In genomic region chr1:41607810-41608209, GRCh38 we compare ENCODE assay signal across 17 cellular contexts.
DNase-seq lines count a peak whose midpoint lies in the region; ATAC-seq and TF ChIP-seq lines count a peak whose summit lies in the region.
"Had no signal": no experiment of that assay in that cellular context is flagged by ENCODE, and none has a peak within 500 bp of the region (broad histone marks: within the 10 kb centered on the region; RNA-seq: fewer than 3 reads in every experiment).

No MANE protein-coding gene starts in this region.

- peaks cover 11 to 19% of the 10 kb centered on the region in 2 experiments; a peak in 2 of 4 replicates for H3K79me1 ChIP-seq in IMR-90 (ENCODE audit: low read depth in 1 of 2, low read length in 2 of 2)

- no peaks in the 10 kb centered on the region for H3K27me3 Mint-ChIP-seq in activated T-helper 1 cell treated with anti-CD3 and anti-CD28 coated beads, Interleukin-12 subunit alpha, Interleukin-12 subunit beta, Interleukin-2, Interleukin-4 antibody, amounts not matched to agents 30 ng/mL and 10 ng/mL and 1 ng/mL, durations not matched to agents 14 hours and 24 hours and 36 hours (ENCODE audit: insufficient read depth)
- H3K27me3 Mint-ChIP-seq in endodermal cell (ENCODE audit: insufficient read depth), result no peaks in the 10 kb centered on the region
- H3K27me3 Mint-ChIP-seq: CD4-positive, alpha-beta memory T cell had no signal

- H3K36me3 ChIP-seq in IMR-90 (ENCODE audit: control insufficient read depth, insufficient read depth, low read length) (no peaks in the 10 kb centered on the region), endodermal cell (ENCODE audit: control insufficient read depth, insufficient read depth, low read length) (no peaks in the 10 kb centered on the region)
- H3K36me3 ChIP-seq: BE2C, Peyer's patch had no signal

- H2BK15ac ChIP-seq in IMR-90 (ENCODE audit: low read depth, low read length), result no peak overlapping the region

- peak overlapping the region; percentile 44 for H2AK9ac ChIP-seq in IMR-90 (replicated peaks; ENCODE audit: low read depth, low read length, poor library complexity)

- WGBS in IMR-90 (ENCODE audit: extremely low coverage in 2 of 2, insufficient read length in 1 of 2), 2 experiments, result no CpG with 5 or more reads among the region's 5 CpGs
- 77 to 100% methylated on average over 2 to 5 of the region's 5 CpGs for WGBS in endodermal cell (ENCODE audit: insufficient coverage in 1 of 2, insufficient read length in 1 of 2), 2 experiments

- H2BK120ac ChIP-seq in IMR-90 (ENCODE audit: low read depth, low read length), result no peak overlapping the region

- ATAC-seq in IMR-90 (ENCODE audit: low read depth) (no peak), HG03469 (IDR thresholded peaks at IDR 0.05; ENCODE audit: unreplicated experiment) (no peak)
- ATAC-seq in stimulated activated effector memory CD8-positive, alpha-beta T cell treated with anti-CD3 and anti-CD28 coated beads, Interleukin-12 subunit alpha, Interleukin-12 subunit beta, amount 100 ng/mL, for 72 hours, result no peak

- POLR2A ChIA-PET in IMR-90 (lab: Charles Lee; ENCODE audit: unreplicated experiment), result no interaction called here

- H4K91ac ChIP-seq in IMR-90 (ENCODE audit: insufficient read depth, low read depth, low read length), result no peak overlapping the region

- H2AK5ac ChIP-seq in IMR-90 (ENCODE audit: low read depth, low read length), result no peak overlapping the region

- no peak overlapping the region for H3K9ac ChIP-seq in IMR-90 (ENCODE audit: low read depth, low read length)
- no peak overlapping the region for H3K9ac ChIP-seq in endodermal cell (ENCODE audit: extremely low read depth, low read length, poor library complexity, severe bottlenecking)

- intact Hi-C loops in IMR-90 (cut with micrococcal nuclease), result no loop called here
- intact Hi-C loops in activated T-helper 1 cell treated with anti-CD3 and anti-CD28 coated beads, Interleukin-12 subunit alpha, Interleukin-12 subunit beta, Interleukin-2, Interleukin-4 antibody, amounts not matched to agents 30 ng/mL and 10 ng/mL and 1 ng/mL, durations not matched to agents 14 hours and 24 hours and 36 hours (cut with micrococcal nuclease), result loop anchor here (1.0 to 2.0 kb wide), 2 partner anchors 8 to 31 kb away; no protein-coding TSS in a partner anchor

- no peak for TF ChIP-seq RAD21 in IMR-90 (IDR thresholded peaks at IDR 0.05; ENCODE audit: low read length)

- no peaks in the 10 kb centered on the region for H3K9me3 Mint-ChIP-seq in activated T-helper 1 cell treated with anti-CD3 and anti-CD28 coated beads, Interleukin-12 subunit alpha, Interleukin-12 subunit beta, Interleukin-2, Interleukin-4 antibody, amounts not matched to agents 30 ng/mL and 10 ng/mL and 1 ng/mL, durations not matched to agents 14 hours and 24 hours and 36 hours
- no peaks in the 10 kb centered on the region for H3K9me3 Mint-ChIP-seq in endodermal cell
- H3K9me3 Mint-ChIP-seq in stimulated activated effector memory CD8-positive, alpha-beta T cell treated with anti-CD3 and anti-CD28 coated beads, Interleukin-12 subunit alpha, Interleukin-12 subunit beta, amount 100 ng/mL, for 72 hours, result no peaks in the 10 kb centered on the region
- H3K9me3 Mint-ChIP-seq: H9 had no signal

- H4K20me1 ChIP-seq in IMR-90 (ENCODE audit: insufficient read depth, low read length), result no peaks in the 10 kb centered on the region; the same call in 1 of the 2 replicates

- no TSS peak for BruUV-seq in IMR-90 (replicated peaks; lab: Mats Ljungman, UMichigan)

- no peak for TF ChIP-seq POLR2A in IMR-90 (IDR thresholded peaks at IDR 0.05; ENCODE audit: low read depth, low read length)

- 0 out of 2 replicates have a peak, but pooled peaks cover 6% of the 10 kb centered on the region for H3K9me1 ChIP-seq in IMR-90 (ENCODE audit: insufficient read depth, low read length)

- no peaks in the 10 kb centered on the region for H3K27me3 ChIP-seq in IMR-90 (ENCODE audit: control insufficient read depth, insufficient read depth, low read length)
- no peaks in the 10 kb centered on the region for H3K27me3 ChIP-seq in endodermal cell (ENCODE audit: control insufficient read depth, insufficient read depth, low read length, poor library complexity, severe bottlenecking)
- H3K27me3 ChIP-seq: BE2C, Peyer's patch had no signal

- H3K4me3 ChIP-seq in IMR-90 (ENCODE audit: insufficient read depth, low read depth, low read length), result no peak overlapping the region
- H3K4me3 ChIP-seq in endodermal cell (ENCODE audit: low read length), result no peak overlapping the region
- H3K4me3 ChIP-seq: Peyer's patch had no signal

- no peak overlapping the region for H4K8ac ChIP-seq in IMR-90 (ENCODE audit: low read depth in 2 of 2, low read length in 2 of 2)

- no peak overlapping the region for H3K23ac ChIP-seq in IMR-90 (ENCODE audit: low read depth, low read length)

- H3K14ac ChIP-seq in IMR-90 (replicated peaks; ENCODE audit: low read depth, low read length), result no peak overlapping the region

- CTCF ChIA-PET in IMR-90 (lab: Yijun Ruan, JAX), result no interaction called here

- H4K5ac ChIP-seq in IMR-90 (ENCODE audit: low read depth, low read length), result no peak overlapping the region

- H2BK20ac ChIP-seq in IMR-90 (ENCODE audit: low read depth, low read length), result no peak overlapping the region

- H3K27ac Mint-ChIP-seq in activated T-helper 1 cell treated with anti-CD3 and anti-CD28 coated beads, Interleukin-12 subunit alpha, Interleukin-12 subunit beta, Interleukin-2, Interleukin-4 antibody, amounts not matched to agents 30 ng/mL and 10 ng/mL and 1 ng/mL, durations not matched to agents 14 hours and 24 hours and 36 hours, result peak overlapping the region; percentile 65
- H3K27ac Mint-ChIP-seq in endodermal cell, result no peak overlapping the region
- H3K27ac Mint-ChIP-seq in stimulated activated effector memory CD8-positive, alpha-beta T cell treated with anti-CD3 and anti-CD28 coated beads, Interleukin-12 subunit alpha, Interleukin-12 subunit beta, amount 100 ng/mL, for 72 hours, result peak overlapping the region; percentile 35
- H3K27ac Mint-ChIP-seq: CD4-positive, alpha-beta memory T cell; H9 had no signal

- dilution Hi-C loops in IMR-90 (cut with HindIII; ENCODE audit: low sequenced_read_pairs, unreplicated experiment), result no loop called here

- H3K9me3 ChIP-seq in IMR-90 (ENCODE audit: control insufficient read depth, insufficient read depth, low read length), result no peaks in the 10 kb centered on the region; the same call in 1 of the 2 replicates
- H3K9me3 ChIP-seq in endodermal cell (ENCODE audit: control insufficient read depth, low read length), result no peaks in the 10 kb centered on the region
- H3K9me3 ChIP-seq: BE2C, Peyer's patch had no signal

- H2BK5ac ChIP-seq in IMR-90 (ENCODE audit: low read depth, low read length, poor library complexity, severe bottlenecking), result no peak overlapping the region

- H3K4me2 ChIP-seq in IMR-90 (ENCODE audit: low read depth, low read length), result no peak overlapping the region

- H3K27ac ChIP-seq in IMR-90 (ENCODE audit: insufficient read depth, low read length), result no peak overlapping the region
- no peak overlapping the region for H3K27ac ChIP-seq in endodermal cell (ENCODE audit: low read depth, low read length)
- H3K27ac ChIP-seq: Peyer's patch had no signal

- no peak for TF ChIP-seq CTCF in IMR-90 (conservative IDR thresholded peaks at IDR 0.05; ENCODE audit: low read depth, low read length)
- no peak for TF ChIP-seq CTCF in endodermal cell (conservative IDR thresholded peaks at IDR 0.05)

- H3K4me1 Mint-ChIP-seq in activated T-helper 1 cell treated with anti-CD3 and anti-CD28 coated beads, Interleukin-12 subunit alpha, Interleukin-12 subunit beta, Interleukin-2, Interleukin-4 antibody, amounts not matched to agents 30 ng/mL and 10 ng/mL and 1 ng/mL, durations not matched to agents 14 hours and 24 hours and 36 hours (ENCODE audit: low read depth), result peaks cover 52% of the 10 kb centered on the region
- H3K4me1 Mint-ChIP-seq in endodermal cell, result no peaks in the 10 kb centered on the region
- H3K4me1 Mint-ChIP-seq in stimulated activated effector memory CD8-positive, alpha-beta T cell treated with anti-CD3 and anti-CD28 coated beads, Interleukin-12 subunit alpha, Interleukin-12 subunit beta, amount 100 ng/mL, for 72 hours, result peaks cover 40% of the 10 kb centered on the region

- peaks cover 54% of the 10 kb centered on the region for H3K36me3 Mint-ChIP-seq in activated T-helper 1 cell treated with anti-CD3 and anti-CD28 coated beads, Interleukin-12 subunit alpha, Interleukin-12 subunit beta, Interleukin-2, Interleukin-4 antibody, amounts not matched to agents 30 ng/mL and 10 ng/mL and 1 ng/mL, durations not matched to agents 14 hours and 24 hours and 36 hours (ENCODE audit: low read depth)
- H3K36me3 Mint-ChIP-seq in endodermal cell (ENCODE audit: low read depth), result no peaks in the 10 kb centered on the region
- peaks cover 11% of the 10 kb centered on the region for H3K36me3 Mint-ChIP-seq in stimulated activated effector memory CD8-positive, alpha-beta T cell treated with anti-CD3 and anti-CD28 coated beads, Interleukin-12 subunit alpha, Interleukin-12 subunit beta, amount 100 ng/mL, for 72 hours

- peak overlapping the region; percentile 22; the same call in 1 of the 2 replicates for H3K4ac ChIP-seq in IMR-90 (ENCODE audit: low read depth, low read length)

- DNase-seq in IMR-90 (no peak), endodermal cell (peak; percentile 16), glomerular visceral epithelial cell (ENCODE audit: extremely low spot score) (no peak)
- no peak for DNase-seq in activated T-helper 1 cell treated with anti-CD3 and anti-CD28 coated beads, Interleukin-12 subunit alpha, Interleukin-12 subunit beta, Interleukin-2, Interleukin-4 antibody, amounts not matched to agents 30 ng/mL and 10 ng/mL and 1 ng/mL, durations not matched to agents 14 hours and 24 hours and 36 hours (ENCODE audit: low spot score)
- DNase-seq in stimulated activated effector memory CD8-positive, alpha-beta T cell treated with anti-CD3 and anti-CD28 coated beads, Interleukin-12 subunit alpha, Interleukin-12 subunit beta, amount 100 ng/mL, for 72 hours (ENCODE audit: low spot score in 2 of 2), result no peak
- DNase-seq in stimulated activated CD4-positive, alpha-beta T cell treated with anti-CD3 and anti-CD28 coated beads, Interleukin-1b, Interleukin-23, amount 100 ng/mL, for 48 hours, result no peak
- DNase-seq: BE2C; CD4-positive, alpha-beta memory T cell; GDM1; H9; Kasumi-1; NCI-H1417; NCI-H1930; NCI-H2171 treated with DMSO at 0.1 percent for 48 hours; NCI-H774; Peyer's patch had no signal

- in situ Hi-C loops in IMR-90 (cut with MboI; ENCODE audit: low sequenced_read_pairs), result no loop called here

- H3K4me1 ChIP-seq in IMR-90 (ENCODE audit: control insufficient read depth, insufficient read depth, low read length), result peaks cover 4% of the 10 kb centered on the region
- H3K4me1 ChIP-seq in endodermal cell (ENCODE audit: control insufficient read depth, insufficient read depth, low read length), result no peaks in the 10 kb centered on the region
- H3K4me1 ChIP-seq: BE2C, Peyer's patch had no signal

- no peak overlapping the region for H3K18ac ChIP-seq in IMR-90 (ENCODE audit: low read depth, low read length)

- no peak overlapping the region for H3K56ac ChIP-seq in IMR-90 (ENCODE audit: extremely low read depth, insufficient read depth, low read length)

- H2AFZ ChIP-seq in IMR-90 (replicated peaks; ENCODE audit: low read length, poor library complexity), result no peak overlapping the region

- H3K4me3 Mint-ChIP-seq in activated T-helper 1 cell treated with anti-CD3 and anti-CD28 coated beads, Interleukin-12 subunit alpha, Interleukin-12 subunit beta, Interleukin-2, Interleukin-4 antibody, amounts not matched to agents 30 ng/mL and 10 ng/mL and 1 ng/mL, durations not matched to agents 14 hours and 24 hours and 36 hours, result peak overlapping the region; percentile 10
- no peak overlapping the region for H3K4me3 Mint-ChIP-seq in endodermal cell
- H3K4me3 Mint-ChIP-seq in stimulated activated effector memory CD8-positive, alpha-beta T cell treated with anti-CD3 and anti-CD28 coated beads, Interleukin-12 subunit alpha, Interleukin-12 subunit beta, amount 100 ng/mL, for 72 hours, result no peak overlapping the region
- H3K4me3 Mint-ChIP-seq: CD4-positive, alpha-beta memory T cell; H9 had no signal
